ENCODE assay signal across 9 cellular contexts in genomic region chr7:135979674-135980660, GRCh38. TPM values are rescaled to one million over a fixed set of nuclear protein-coding genes. Genes with fewer than 3 reads are reported as not detected.
A peak's percentile ranks its signal among the peaks of the same experiment; 100 is the strongest.
DNase-seq lines count a peak whose midpoint lies in the region; ATAC-seq and TF ChIP-seq lines count a peak whose summit lies in the region.
"Had no signal": no experiment of that assay in that cellular context is flagged by ENCODE, and none has a peak within 500 bp of the region (broad histone marks: within the 10 kb centered on the region; RNA-seq: fewer than 3 reads in every experiment).

No MANE protein-coding gene starts in this region.

- H3K36me3 ChIP-seq in adrenal gland (replicated peaks in 1 of 2) = no peaks in the 10 kb centered on the region

- H3K27ac Mint-ChIP-seq in natural killer cell treated with Interleukin-12 subunit alpha and Interleukin-12 subunit beta and Interleukin-15 and Interleukin-18, amount 100 ng/mL, for 72 hours = peak overlapping the region; percentile 83 to 88

- H3K27me3 Mint-ChIP-seq in natural killer cell treated with Interleukin-12 subunit alpha and Interleukin-12 subunit beta and Interleukin-15 and Interleukin-18, amount 100 ng/mL, for 72 hours = no peaks in the 10 kb centered on the region

- no peak for TF ChIP-seq POLR2A in adrenal gland (IDR thresholded peaks at IDR 0.05)

- DNase-seq in GM12864 (ENCODE audit: low read depth) = no peak
- DNase-seq in adrenal gland = no peak
- no peak for DNase-seq in natural killer cell treated with Interleukin-12 subunit alpha and Interleukin-12 subunit beta and Interleukin-15 and Interleukin-18, amount 100 ng/mL, for 72 hours (ENCODE audit: low spot score)
- DNase-seq in NCI-H187 treated with DMSO at 0.1 percent for 48 hours (lab: John Stamatoyannopoulos, UW) = no peak
- no peak for DNase-seq in COLO668 (lab: John Stamatoyannopoulos, UW; ENCODE audit: unreplicated experiment)
- DNase-seq in NAMALWA (ENCODE audit: low spot score) = no peak
- DNase-seq in NCI-H1092 treated with DMSO at 0.1 percent for 48 hours (lab: John Stamatoyannopoulos, UW) = no peak

- H3K27me3 ChIP-seq in adrenal gland = no peaks in the 10 kb centered on the region

- 21 to 41% (median 36%) methylated on average over 2 of the region's 2 CpGs for WGBS in adrenal gland, 4 donors

- H3K4me1 ChIP-seq in adrenal gland (replicated peaks in 1 of 2) = peaks cover 25 to 40% of the 10 kb centered on the region in 2 donors

- H3K9me3 ChIP-seq in adrenal gland (replicated peaks in 1 of 3) = no peaks in the 10 kb centered on the region

- no peak for TF ChIP-seq CTCF in GM12864 (IDR thresholded peaks at IDR 0.05; ENCODE audit: low read depth, low read length, missing control alignments)
- no peak for TF ChIP-seq CTCF in adrenal gland (IDR thresholded peaks at IDR 0.05)

- H3K27ac ChIP-seq in adrenal gland = peak overlapping the region; percentile 54 to 80 (median 61)

- H3K9me3 Mint-ChIP-seq in natural killer cell treated with Interleukin-12 subunit alpha and Interleukin-12 subunit beta and Interleukin-15 and Interleukin-18, amount 100 ng/mL, for 72 hours = no peaks in the 10 kb centered on the region

- peaks cover 55 to 69% of the 10 kb centered on the region in 2 donors for H3K4me1 Mint-ChIP-seq in natural killer cell treated with Interleukin-12 subunit alpha and Interleukin-12 subunit beta and Interleukin-15 and Interleukin-18, amount 100 ng/mL, for 72 hours (ENCODE audit: low read depth in 2 of 2)

- no peaks in the 10 kb centered on the region for H3K36me3 Mint-ChIP-seq in natural killer cell treated with Interleukin-12 subunit alpha and Interleukin-12 subunit beta and Interleukin-15 and Interleukin-18, amount 100 ng/mL, for 72 hours
- H3K36me3 Mint-ChIP-seq: brain had no signal

- H3K4me3 Mint-ChIP-seq in natural killer cell treated with Interleukin-12 subunit alpha and Interleukin-12 subunit beta and Interleukin-15 and Interleukin-18, amount 100 ng/mL, for 72 hours = peak overlapping the region; percentile 76

- H3K4me3 ChIP-seq in GM12864 (ENCODE audit: low read depth, low read length) (peak overlapping the region; percentile 21; the same call in 1 of the 2 replicates), adrenal gland (peak overlapping the region in 1 of 4 donors; percentile 39)

- intact Hi-C loops in adrenal gland (cut with DNase I) = no loop called here

- peak; percentile 24 for ATAC-seq in HG03103 (IDR thresholded peaks at IDR 0.05; ENCODE audit: low read depth, unreplicated experiment)
- peak in 1 of 2 donors; percentile 11 for ATAC-seq in natural killer cell treated with Interleukin-12 subunit alpha and Interleukin-12 subunit beta and Interleukin-15 and Interleukin-18, amount 100 ng/mL, for 72 hours

RNA-seq across cellular contexts. Expression of gene MTPN, which starts 2.8 kb away (rescaled TPM):
- 100 to 1,000 TPM in 2 of 8 donors, 10 to 100 TPM in 6; 53.8 to 116 (median 91.0) TPM for total RNA-seq in adrenal gland
- 10 to 100 TPM; 16.7 to 90.6 (median 29.7) TPM for polyA plus RNA-seq in adrenal gland
- 100 to 1,000 TPM; 148 to 190 TPM for total RNA-seq in natural killer cell treated with Interleukin-12 subunit alpha and Interleukin-12 subunit beta and Interleukin-15 and Interleukin-18, amount 100 ng/mL, for 72 hours
